8 cellular contexts compared by ENCODE assay signal in genomic region chr19:48321372-48321621, GRCh38. TPM values are rescaled to one million over a fixed set of nuclear protein-coding genes. Genes with fewer than 3 reads are reported as not detected.
DNase-seq lines count a peak whose midpoint lies in the region; ATAC-seq and TF ChIP-seq lines count a peak whose summit lies in the region.

No MANE protein-coding gene starts in this region.

- no peaks in the 10 kb centered on the region for H3K27me3 Mint-ChIP-seq in activated CD4-positive, alpha-beta T cell treated with anti-CD3 and anti-CD28 coated beads, Interleukin-2, amount 10 ng/mL, durations not matched to agents 7 days and 5 days

- no peak for TF ChIP-seq CTCF in lower leg skin (IDR thresholded peaks at IDR 0.05)

- peak overlapping the region; percentile 87 for H3K4me3 Mint-ChIP-seq in activated CD4-positive, alpha-beta T cell treated with anti-CD3 and anti-CD28 coated beads, Interleukin-2, amount 10 ng/mL, durations not matched to agents 7 days and 5 days

- no peaks in the 10 kb centered on the region for H3K9me3 Mint-ChIP-seq in activated CD4-positive, alpha-beta T cell treated with anti-CD3 and anti-CD28 coated beads, Interleukin-2, amount 10 ng/mL, durations not matched to agents 7 days and 5 days

- POLR2A ChIA-PET in activated CD4-positive, alpha-beta T cell treated with anti-CD3 and anti-CD28 coated beads, Interleukin-2, amount 10 ng/mL, durations not matched to agents 7 days and 5 days (lab: Charles Lee): interaction anchor here (1.8 kb wide), 1 partner anchor 12 kb away, joined by 21 read pairs; no protein-coding TSS in a partner anchor

- intact Hi-C loops in lower leg skin (cut with DNase I; ENCODE audit: low total_unique reads): loop anchor here (10.0 kb wide), 1 partner anchor 264 kb away; no protein-coding TSS in a partner anchor

- CTCF ChIA-PET in activated CD4-positive, alpha-beta T cell treated with anti-CD3 and anti-CD28 coated beads, Interleukin-2, amount 10 ng/mL, durations not matched to agents 7 days and 5 days (lab: Charles Lee): interaction anchor here (0.7 to 5.8 kb wide), 7 partner anchors 13 to 181 kb away, joined by 3 to 83 read pairs (median 5); partner anchors contain the start of genes KDELR1, SYNGR4 and TMEM143

- 1 to 3% methylated on average over 22 of the region's 22 CpGs for WGBS in lower leg skin, 2 donors

- ATAC-seq in GM18868 (IDR thresholded peaks at IDR 0.05; ENCODE audit: unreplicated experiment): peak; percentile 47
- peak; percentile 41 for ATAC-seq in HG03439 (IDR thresholded peaks at IDR 0.05; ENCODE audit: unreplicated experiment)

- H3K36me3 Mint-ChIP-seq in activated CD4-positive, alpha-beta T cell treated with anti-CD3 and anti-CD28 coated beads, Interleukin-2, amount 10 ng/mL, durations not matched to agents 7 days and 5 days (ENCODE audit: low read depth): peaks cover 25% of the 10 kb centered on the region

- DNase-seq in A172 (ENCODE audit: low spot score): peak; percentile 68
- DNase-seq in NCI-H526 treated with DMSO at 0.1 percent for 48 hours (lab: John Stamatoyannopoulos, UW): peak; percentile 86
- peak; percentile 100 for DNase-seq in activated CD4-positive, alpha-beta T cell treated with anti-CD3 and anti-CD28 coated beads, Interleukin-2, amount 10 ng/mL, durations not matched to agents 7 days and 5 days
- DNase-seq in dedifferentiated amniotic fluid mesenchymal stem cell (ENCODE audit: extremely low spot score): peak; percentile 72
- DNase-seq in lower leg skin (ENCODE audit: low spot score in 2 of 2): peak; percentile 98 to 100
- DNase-seq in stimulated activated CD4-positive, alpha-beta T cell treated with anti-CD3 and anti-CD28 coated beads, Interleukin-4, amount 100 ng/mL, for 48 hours (ENCODE audit: low read depth in 2 of 2): peak; percentile 96 to 97

- H3K27ac Mint-ChIP-seq in activated CD4-positive, alpha-beta T cell treated with anti-CD3 and anti-CD28 coated beads, Interleukin-2, amount 10 ng/mL, durations not matched to agents 7 days and 5 days: peak overlapping the region; percentile 98

- TF ChIP-seq POLR2A in lower leg skin (IDR thresholded peaks at IDR 0.05): peak in 1 of 2 donors; percentile 40

- peaks cover 58% of the 10 kb centered on the region for H3K4me1 Mint-ChIP-seq in activated CD4-positive, alpha-beta T cell treated with anti-CD3 and anti-CD28 coated beads, Interleukin-2, amount 10 ng/mL, durations not matched to agents 7 days and 5 days

- peak overlapping the region; percentile 22 for H3K4me3 ChIP-seq in lower leg skin (ENCODE audit: low read depth, poor library complexity, severe bottlenecking)

RNA-seq across cellular contexts. Expression of gene EMP3, which starts 4.1 kb away (rescaled TPM):
- total RNA-seq in A172 (2014; rRNA removed; shearing (Covaris generic)): 67.5 and 98.5 TPM in 2 replicates
- 100 to 1,000 TPM; 444 to 544 TPM for total RNA-seq in activated CD4-positive, alpha-beta T cell treated with anti-CD3 and anti-CD28 coated beads, Interleukin-2, amount 10 ng/mL, durations not matched to agents 7 days and 5 days
- 10 to 100 TPM; 11.5 to 29.3 (median 14.7) TPM for total RNA-seq in lower leg skin

RNA-seq across cellular contexts. Expression of gene TMEM143, which starts 42.4 kb away (rescaled TPM):
- 1.8 and 2.5 TPM in 2 replicates for total RNA-seq in A172 (2014; rRNA removed; shearing (Covaris generic))
- 10 to 100 TPM; 19.0 to 21.7 TPM for total RNA-seq in activated CD4-positive, alpha-beta T cell treated with anti-CD3 and anti-CD28 coated beads, Interleukin-2, amount 10 ng/mL, durations not matched to agents 7 days and 5 days
- 10 to 100 TPM in 1 of 4 donors, 1 to 10 TPM in 3; 6.7 to 21.0 (median 8.7) TPM for total RNA-seq in lower leg skin

RNA-seq across cellular contexts. Expression of gene SYNGR4, which starts 42.9 kb away (rescaled TPM):
- total RNA-seq in A172 (2014; rRNA removed; shearing (Covaris generic)): not detected in 2 replicates
- total RNA-seq in activated CD4-positive, alpha-beta T cell treated with anti-CD3 and anti-CD28 coated beads, Interleukin-2, amount 10 ng/mL, durations not matched to agents 7 days and 5 days: not detected
- not detected for total RNA-seq in lower leg skin

RNA-seq across cellular contexts. Expression of gene ZNF114, which starts 51.4 kb away (rescaled TPM):
- total RNA-seq in A172 (2014; rRNA removed; shearing (Covaris generic)): 0.79 and 5.5 TPM in 2 replicates
- total RNA-seq in activated CD4-positive, alpha-beta T cell treated with anti-CD3 and anti-CD28 coated beads, Interleukin-2, amount 10 ng/mL, durations not matched to agents 7 days and 5 days: not detected
- under 1 TPM in 3 of 4 donors, not detected in 1; 0.15 to 0.81 (median 0.62) TPM for total RNA-seq in lower leg skin

Comparison
In these comparisons a context has a peak if more than half of its experiments do, and no peak if none do; other contexts are left out.
1. Peak in every context shown above with its lines: DNase-seq, ATAC-seq and H3K4me3 ChIP-seq.